In genomic region chr10:78745445-78745844, GRCh38 we compare ENCODE assay signal across 24 cellular contexts.
A peak's percentile ranks its signal among the peaks of the same experiment; 100 is the strongest.
DNase-seq lines count a peak whose midpoint lies in the region; ATAC-seq and TF ChIP-seq lines count a peak whose summit lies in the region.
"Had no signal": no experiment of that assay in that cellular context is flagged by ENCODE, and none has a peak within 500 bp of the region (broad histone marks: within the 10 kb centered on the region; RNA-seq: fewer than 3 reads in every experiment).

No MANE protein-coding gene starts in this region.

- H3K4me1 ChIP-seq in right atrium auricular region (peaks cover 0 to 61% of the 10 kb centered on the region in 2 donors), transverse colon (peaks cover 4 to 33% (median 6%) of the 10 kb centered on the region in 4 donors)
- H3K4me1 ChIP-seq: foreskin keratinocyte had no signal

- no peaks in the 10 kb centered on the region for H3K36me3 Mint-ChIP-seq in nephron (ENCODE audit: low read depth)
- H3K36me3 Mint-ChIP-seq: activated naive CD8-positive, alpha-beta T cell treated with anti-CD3 and anti-CD28 coated beads, Interleukin-2, amount 10 ng/mL, durations not matched to agents 7 days and 5 days; IgD-negative memory B cell; natural killer cell treated with Interleukin-12 subunit alpha and Interleukin-12 subunit beta and Interleukin-15 and Interleukin-18, amount 100 ng/mL, for 72 hours; stimulated activated memory B cell treated with anti-CD40 and anti-IgM and Interleukin-4, amounts not matched to agents 10 μg/mL and 1 μg/mL and 100 μg/mL, for 72 hours had no signal

- no peak for TF ChIP-seq EP300 in transverse colon (IDR thresholded peaks at IDR 0.05; ENCODE audit: low read depth)

- peaks cover 58% of the 10 kb centered on the region for H3K4me1 Mint-ChIP-seq in nephron
- H3K4me1 Mint-ChIP-seq: B cell; IgD-negative memory B cell; stimulated activated memory B cell treated with anti-CD40 and anti-IgM and Interleukin-4, amounts not matched to agents 10 μg/mL and 1 μg/mL and 100 μg/mL, for 72 hours had no signal

- H3K27me3 Mint-ChIP-seq in nephron (ENCODE audit: low read depth), result peaks cover 2% of the 10 kb centered on the region

- H3K9me3 ChIP-seq in right atrium auricular region (no peaks in the 10 kb centered on the region), transverse colon (no peaks in the 10 kb centered on the region)
- H3K9me3 ChIP-seq: thoracic aorta had no signal

- H3K36me3 ChIP-seq in right atrium auricular region (no peaks in the 10 kb centered on the region), transverse colon (no peaks in the 10 kb centered on the region)
- H3K36me3 ChIP-seq: thoracic aorta had no signal

- intact Hi-C loops in Right ventricle myocardium inferior (cut with DNase I) (no loop called here), cardiac septum (cut with DNase I) (no loop called here), transverse colon (cut with DNase I; ENCODE audit: low total_unique reads) (no loop called here)

- H3K27me3 ChIP-seq in right atrium auricular region, result no peaks in the 10 kb centered on the region
- H3K27me3 ChIP-seq in transverse colon, result no peaks in the 10 kb centered on the region

- in situ Hi-C loops in transverse colon (cut with MboI; ENCODE audit: low pct_ligation_motif_present in 1 of 4, low pct_unique_long_range_greater_than_20kb in 1 of 4, low sequenced_read_pairs in 3 of 4), result no loop called here

- ATAC-seq in Right ventricle myocardium inferior (peak; percentile 47), GM19463 (IDR thresholded peaks at IDR 0.05; ENCODE audit: unreplicated experiment) (no peak)
- ATAC-seq: foreskin keratinocyte; stimulated activated memory B cell treated with anti-CD40 and anti-IgM and Interleukin-4, amounts not matched to agents 10 μg/mL and 1 μg/mL and 100 μg/mL, for 72 hours had no signal

- TF ChIP-seq POLR2A in transverse colon (IDR thresholded peaks at IDR 0.05), result no peak

- H3K4me3 ChIP-seq in right atrium auricular region (no peak overlapping the region), transverse colon (no peak overlapping the region)
- H3K4me3 ChIP-seq: skin epidermis, thoracic aorta had no signal

- no peak overlapping the region for H3K4me3 Mint-ChIP-seq in nephron
- H3K4me3 Mint-ChIP-seq: activated naive CD8-positive, alpha-beta T cell treated with anti-CD3 and anti-CD28 coated beads, Interleukin-2, amount 10 ng/mL, durations not matched to agents 7 days and 5 days; B cell; H9; natural killer cell treated with Interleukin-12 subunit alpha and Interleukin-12 subunit beta and Interleukin-15 and Interleukin-18, amount 100 ng/mL, for 72 hours; stimulated activated memory B cell treated with anti-CD40 and anti-IgM and Interleukin-4, amounts not matched to agents 10 μg/mL and 1 μg/mL and 100 μg/mL, for 72 hours had no signal

- no peak for TF ChIP-seq CTCF in right atrium auricular region (IDR thresholded peaks at IDR 0.05)
- TF ChIP-seq CTCF in nephron (IDR thresholded peaks at IDR 0.05; ENCODE audit: unreplicated experiment in 3 of 3), result no peak
- TF ChIP-seq CTCF in transverse colon (IDR thresholded peaks at IDR 0.05), result no peak

- H3K27ac ChIP-seq in right atrium auricular region (peak overlapping the region; percentile 22 to 67), transverse colon (no peak overlapping the region)
- H3K27ac ChIP-seq: foreskin keratinocyte, thoracic aorta had no signal

- peak overlapping the region; percentile 52 to 84 (median 53) for H3K27ac Mint-ChIP-seq in nephron
- H3K27ac Mint-ChIP-seq: activated naive CD8-positive, alpha-beta T cell treated with anti-CD3 and anti-CD28 coated beads, Interleukin-2, amount 10 ng/mL, durations not matched to agents 7 days and 5 days; B cell; IgD-negative memory B cell; natural killer cell treated with Interleukin-12 subunit alpha and Interleukin-12 subunit beta and Interleukin-15 and Interleukin-18, amount 100 ng/mL, for 72 hours; stimulated activated memory B cell treated with anti-CD40 and anti-IgM and Interleukin-4, amounts not matched to agents 10 μg/mL and 1 μg/mL and 100 μg/mL, for 72 hours had no signal

- H3K9me3 Mint-ChIP-seq in nephron, result no peaks in the 10 kb centered on the region
- H3K9me3 Mint-ChIP-seq: activated naive CD8-positive, alpha-beta T cell treated with anti-CD3 and anti-CD28 coated beads, Interleukin-2, amount 10 ng/mL, durations not matched to agents 7 days and 5 days; H9 had no signal

- DNase-seq in Right ventricle myocardium inferior (ENCODE audit: missing footprints) (no peak), cardiac septum (ENCODE audit: low spot score) (no peak), right atrium auricular region (ENCODE audit: low spot score) (no peak), AG20443 (ENCODE audit: low spot score) (no peak), transverse colon (no peak), COLO829 (ENCODE audit: low spot score) (no peak)
- DNase-seq: 8988T; activated effector memory CD4-positive, alpha-beta T cell treated with Interleukin-2 at 50 U/mL for 16 hours; activated naive CD8-positive, alpha-beta T cell treated with anti-CD3 and anti-CD28 coated beads, Interleukin-2, amount 10 ng/mL, durations not matched to agents 7 days and 5 days; effector CD4-positive, alpha-beta T cell; erythroblast; foreskin keratinocyte; H9; NCI-H1417; NCI-H2081 treated with DMSO at 0.1 percent for 48 hours; NCI-H446 treated with DMSO at 0.1 percent for 48 hours had no signal

- 71% methylated on average over 4 of the region's 4 CpGs; no CpG with 5 or more reads in 1 of the 2 donors for WGBS in transverse colon (ENCODE audit: low coverage in 1 of 2), 2 donors

Comparison
In these comparisons a context has a peak if more than half of its experiments do, and no peak if none do; other contexts are left out.
1. H3K27ac ChIP-seq: peak in right atrium auricular region (2 of 2); none in transverse colon (0 of 4).